ENCODE assay signal across 10 cellular contexts in genomic region chr17:58416937-58417299, GRCh38. TPM values are rescaled to one million over a fixed set of nuclear protein-coding genes. Genes with fewer than 3 reads are reported as not detected.
A peak's percentile ranks its signal among the peaks of the same experiment; 100 is the strongest.
DNase-seq lines count a peak whose midpoint lies in the region; ATAC-seq, FAIRE-seq and TF ChIP-seq lines count a peak whose summit lies in the region.
"Had no signal": no experiment of that assay in that cellular context is flagged by ENCODE, and none has a peak within 500 bp of the region (broad histone marks: within the 10 kb centered on the region; RNA-seq: fewer than 3 reads in every experiment).

No MANE protein-coding gene starts in this region.

- H3K9me3 ChIP-seq in upper lobe of left lung: no peaks in the 10 kb centered on the region
- H3K9me3 ChIP-seq: BLaER1 treated with 17β-estradiol and CSF1 and Interleukin-3, amounts not matched to agents 10 nM and 100 nM had no signal

- H4K5ac ChIP-seq in mesendoderm (ENCODE audit: low read length): no peak overlapping the region

- TF ChIP-seq POLR2A in upper lobe of left lung (IDR thresholded peaks at IDR 0.05): no peak

- H3K27ac Mint-ChIP-seq in activated T-cell treated with anti-CD3 and anti-CD28 coated beads, Interleukin-2, amount 50 U/mL, for 72 hours: peak overlapping the region; percentile 56

- intact Hi-C loops in posterior vena cava (cut with DNase I): loop anchor here (10.0 kb wide), 3 partner anchors 102 to 162 kb away; no protein-coding TSS in a partner anchor

- peaks cover 59% of the 10 kb centered on the region for H3K4me1 Mint-ChIP-seq in activated T-cell treated with anti-CD3 and anti-CD28 coated beads, Interleukin-2, amount 50 U/mL, for 72 hours (ENCODE audit: low read depth)

- H3K27me3 ChIP-seq in bronchial epithelial cell (ENCODE audit: control insufficient read depth, insufficient read depth, low read length) (peaks cover 2% of the 10 kb centered on the region), mesendoderm (ENCODE audit: insufficient read depth, low read length, poor library complexity) (no peaks in the 10 kb centered on the region), upper lobe of left lung (no peaks in the 10 kb centered on the region)
- H3K27me3 ChIP-seq: BLaER1 treated with 17β-estradiol and CSF1 and Interleukin-3, amounts not matched to agents 10 nM and 100 nM had no signal

- H2BK5ac ChIP-seq in mesendoderm (ENCODE audit: low read length): no peak overlapping the region

- peak overlapping the region; percentile 34 for H3K9ac ChIP-seq in mesendoderm (ENCODE audit: low read length)

- H3K79me1 ChIP-seq in mesendoderm (ENCODE audit: low read length): no peaks in the 10 kb centered on the region

- peak overlapping the region; percentile 39 for H4K8ac ChIP-seq in mesendoderm (ENCODE audit: low read depth, low read length)

- H3K27ac ChIP-seq in mesendoderm (ENCODE audit: low read depth, low read length) (no peak overlapping the region), upper lobe of left lung (peak overlapping the region; percentile 57 to 67 (median 66))
- H3K27ac ChIP-seq: BLaER1 treated with 17β-estradiol and CSF1 and Interleukin-3, amounts not matched to agents 10 nM and 100 nM had no signal

- peak overlapping the region; percentile 13 for H3K4me2 ChIP-seq in mesendoderm (ENCODE audit: low read length)

- FAIRE-seq in bronchial epithelial cell (lab: Jason Lieb, UNC): no peak

- H3K56ac ChIP-seq in mesendoderm (ENCODE audit: low read length): peak overlapping the region; percentile 17

- no peaks in the 10 kb centered on the region for H3K27me3 Mint-ChIP-seq in activated T-cell treated with anti-CD3 and anti-CD28 coated beads, Interleukin-2, amount 50 U/mL, for 72 hours (ENCODE audit: low read depth)

- TF ChIP-seq CTCF in bronchial epithelial cell (IDR thresholded peaks at IDR 0.05; ENCODE audit: insufficient read depth, low read length, severe bottlenecking) (no peak), upper lobe of left lung (IDR thresholded peaks at IDR 0.05) (no peak), GM10266 (IDR thresholded peaks at IDR 0.05; ENCODE audit: control insufficient read depth, insufficient read depth, low read depth, missing control alignments) (no peak)

- no CpG with 5 or more reads among the region's 6 CpGs for WGBS in mesendoderm (ENCODE audit: extremely low coverage, insufficient coverage, low lambda C conversion rate)
- WGBS in upper lobe of left lung, 2 donors: 36 to 41% methylated on average over 6 of the region's 6 CpGs

- TF ChIP-seq EP300 in upper lobe of left lung (IDR thresholded peaks at IDR 0.05): no peak

- H3K9me3 Mint-ChIP-seq in activated T-cell treated with anti-CD3 and anti-CD28 coated beads, Interleukin-2, amount 50 U/mL, for 72 hours: no peaks in the 10 kb centered on the region

- H3K4me1 ChIP-seq in mesendoderm (ENCODE audit: control insufficient read depth, low read depth, low read length) (no peaks in the 10 kb centered on the region), upper lobe of left lung (peaks cover 0 to 8% (median 4%) of the 10 kb centered on the region in 4 donors)

- no peak for DNase-seq in activated T-cell treated with anti-CD3 and anti-CD28 coated beads, Interleukin-2, amount 50 U/mL, for 72 hours
- DNase-seq in activated T-cell treated with anti-CD3 and anti-CD28 coated beads, Interleukin-2, amount 50 U/mL, for 1 hour: no peak
- no peak for DNase-seq in bronchial epithelial cell (ENCODE audit: low read depth)
- DNase-seq in mesendoderm: peak; percentile 22
- DNase-seq in upper lobe of left lung: no peak
- DNase-seq in posterior vena cava (ENCODE audit: low spot score): no peak
- DNase-seq in GM10266 (ENCODE audit: extremely low spot score): no peak

- H3K18ac ChIP-seq in mesendoderm (ENCODE audit: low read length): no peak overlapping the region

- H3K23ac ChIP-seq in mesendoderm (ENCODE audit: low read length): no peak overlapping the region

- ATAC-seq in activated T-cell treated with anti-CD3 and anti-CD28 coated beads, Interleukin-2, amount 50 U/mL, for 72 hours (replicated peaks in 1 of 2): no peak
- ATAC-seq in upper lobe of left lung (ENCODE audit: low FRiP score in 2 of 2) (no peak), GM18867 (IDR thresholded peaks at IDR 0.05; ENCODE audit: unreplicated experiment) (no peak)

- H3K4me3 Mint-ChIP-seq in activated T-cell treated with anti-CD3 and anti-CD28 coated beads, Interleukin-2, amount 50 U/mL, for 72 hours: peak overlapping the region; percentile 69 to 81

- no peak overlapping the region for H2AK5ac ChIP-seq in mesendoderm (ENCODE audit: low read length)

- H3K36me3 ChIP-seq in bronchial epithelial cell (ENCODE audit: control insufficient read depth, insufficient read depth, low read length) (no peaks in the 10 kb centered on the region), mesendoderm (ENCODE audit: control insufficient read depth, insufficient read depth, low read length) (no peaks in the 10 kb centered on the region), upper lobe of left lung (no peaks in the 10 kb centered on the region)
- H3K36me3 ChIP-seq: BLaER1 treated with 17β-estradiol and CSF1 and Interleukin-3, amounts not matched to agents 10 nM and 100 nM had no signal

- peak overlapping the region; percentile 45 for H3K4me3 ChIP-seq in bronchial epithelial cell (ENCODE audit: low read depth, low read length)
- H3K4me3 ChIP-seq in mesendoderm (ENCODE audit: low read length): no peak overlapping the region
- H3K4me3 ChIP-seq in upper lobe of left lung: peak overlapping the region; percentile 30 to 45 (median 37)

- no peak overlapping the region for H2BK120ac ChIP-seq in mesendoderm (ENCODE audit: low read depth, low read length)

- no peak overlapping the region for H2BK15ac ChIP-seq in mesendoderm (replicated peaks; ENCODE audit: low read depth)

- no peaks in the 10 kb centered on the region for H3K36me3 Mint-ChIP-seq in activated T-cell treated with anti-CD3 and anti-CD28 coated beads, Interleukin-2, amount 50 U/mL, for 72 hours (ENCODE audit: insufficient read depth in 2 of 2)

- no peak overlapping the region for H3K4ac ChIP-seq in mesendoderm (ENCODE audit: low read depth, low read length)

- no peaks in the 10 kb centered on the region for H3K79me2 ChIP-seq in mesendoderm (ENCODE audit: control insufficient read depth, insufficient read depth, low read length)

RNA-seq across cellular contexts. Expression of gene RNF43, which starts 0.4 kb away (rescaled TPM):
- total RNA-seq in activated T-cell treated with anti-CD3 and anti-CD28 coated beads, Interleukin-2, amount 50 U/mL, for 72 hours: 1 to 10 TPM; 2.6 to 3.4 TPM
- total RNA-seq in bronchial epithelial cell: 6.1 and 7.6 TPM in 2 replicates
- 1.7 TPM for polyA plus RNA-seq in mesendoderm (2013, experiment 1 of 2)
- polyA plus RNA-seq in mesendoderm (2013, experiment 2 of 2): 1.3 TPM
- total RNA-seq in upper lobe of left lung: 10 to 100 TPM in 4 of 6 donors, 1 to 10 TPM in 2; 8.5 to 22.0 (median 13.0) TPM
- total RNA-seq in posterior vena cava: not detected
- polyA plus RNA-seq: IMR-90 had no signal
